In genomic region chr10:120432209-120432608, GRCh38 we compare ENCODE assay signal across 21 cellular contexts. TPM values are rescaled to one million over a fixed set of nuclear protein-coding genes. Genes with fewer than 3 reads are reported as not detected.
DNase-seq lines count a peak whose midpoint lies in the region; TF ChIP-seq lines count a peak whose summit lies in the region.
"Had no signal": no experiment of that assay in that cellular context is flagged by ENCODE, and none has a peak within 500 bp of the region (broad histone marks: within the 10 kb centered on the region; RNA-seq: fewer than 3 reads in every experiment).

No MANE protein-coding gene starts in this region.

- H3K27ac Mint-ChIP-seq in endodermal cell = no peak overlapping the region
- H3K27ac Mint-ChIP-seq: CD4-positive, CD25-positive, alpha-beta regulatory T cell had no signal

- H3K4me3 ChIP-seq in BE2C (ENCODE audit: low read depth, low read length) (no peak overlapping the region), endodermal cell (ENCODE audit: low read length) (no peak overlapping the region), MM.1S (ENCODE audit: low read length) (no peak overlapping the region)

- no peaks in the 10 kb centered on the region for H3K9me3 Mint-ChIP-seq in endodermal cell

- H3K27me3 ChIP-seq in BE2C (no peaks in the 10 kb centered on the region), endodermal cell (ENCODE audit: control insufficient read depth, insufficient read depth, low read length, poor library complexity, severe bottlenecking) (no peaks in the 10 kb centered on the region), MM.1S (replicated peaks; ENCODE audit: insufficient read depth, low read length) (no peaks in the 10 kb centered on the region)

- DNase-seq in BE2C = peak; percentile 20
- peak; percentile 41 for DNase-seq in EH (ENCODE audit: low read depth)
- peak; percentile 78 for DNase-seq in NCI-H69 (lab: John Stamatoyannopoulos, UW)
- DNase-seq in endodermal cell = no peak
- DNase-seq in GM13977 (ENCODE audit: low spot score) = no peak
- DNase-seq in NCI-H1436 (lab: John Stamatoyannopoulos, UW) = no peak
- DNase-seq in MM.1S = no peak
- no peak for DNase-seq in stimulated activated naive CD4-positive, alpha-beta T cell treated with Interleukin-2 at 50 U/mL for 16 hours (lab: John Stamatoyannopoulos, UW)
- DNase-seq: AML-193; Caco-2; CD4-positive, CD25-positive, alpha-beta regulatory T cell; DMS53; GF-D8; GOT3; IMR-90; Kasumi-1; NCI-H1417 treated with DMSO at 0.1 percent for 48 hours; NCI-H2029; OCI-M1; RPMI8226; T-helper 2 cell had no signal

- no peak overlapping the region for H2AFZ ChIP-seq in MM.1S (ENCODE audit: low read length)

- H3K4me3 Mint-ChIP-seq in endodermal cell = no peak overlapping the region
- H3K4me3 Mint-ChIP-seq: CD4-positive, CD25-positive, alpha-beta regulatory T cell had no signal

- no peaks in the 10 kb centered on the region for H4K20me1 ChIP-seq in MM.1S (ENCODE audit: insufficient read depth, low read length)

- no peaks in the 10 kb centered on the region for H3K36me3 Mint-ChIP-seq in endodermal cell (ENCODE audit: low read depth)

- in situ Hi-C loops in GM13977 (cut with MboI; ENCODE audit: low pct_unique_long_range_greater_than_20kb, low sequenced_read_pairs, unreplicated experiment) = no loop called here

- H3K4me1 ChIP-seq in BE2C (peaks cover 6% of the 10 kb centered on the region), endodermal cell (ENCODE audit: control insufficient read depth, insufficient read depth, low read length) (no peaks in the 10 kb centered on the region), MM.1S (ENCODE audit: low read length) (no peaks in the 10 kb centered on the region)
- H3K4me1 ChIP-seq: Caco-2 had no signal

- H3K9me2 ChIP-seq in MM.1S (replicated peaks; ENCODE audit: insufficient read depth, low read length) = no peaks in the 10 kb centered on the region

- no peak overlapping the region for H3K9ac ChIP-seq in endodermal cell (ENCODE audit: extremely low read depth, low read length, poor library complexity, severe bottlenecking)
- H3K9ac ChIP-seq in MM.1S (ENCODE audit: low read length) = no peak overlapping the region

- no peaks in the 10 kb centered on the region for H3K36me3 ChIP-seq in BE2C
- H3K36me3 ChIP-seq in endodermal cell (ENCODE audit: control insufficient read depth, insufficient read depth, low read length) = no peaks in the 10 kb centered on the region
- no peaks in the 10 kb centered on the region for H3K36me3 ChIP-seq in MM.1S (replicated peaks; ENCODE audit: insufficient read depth, low read length)

- H3K4me1 Mint-ChIP-seq in endodermal cell = peaks cover 7% of the 10 kb centered on the region
- H3K4me1 Mint-ChIP-seq: CD4-positive, CD25-positive, alpha-beta regulatory T cell had no signal

- H3K27ac ChIP-seq in endodermal cell (ENCODE audit: low read depth, low read length) (no peak overlapping the region), MM.1S (ENCODE audit: low read length) (no peak overlapping the region)

- no peaks in the 10 kb centered on the region for H3F3A ChIP-seq in MM.1S (ENCODE audit: insufficient read depth, low read length)

- TF ChIP-seq CTCF in BE2C (IDR thresholded peaks at IDR 0.05; ENCODE audit: low read depth, low read length) (no peak), endodermal cell (conservative IDR thresholded peaks at IDR 0.05) (peak; percentile 17), GM13977 (IDR thresholded peaks at IDR 0.05; ENCODE audit: extremely low read depth, insufficient read depth, missing control alignments) (no peak), MM.1S (IDR thresholded peaks at IDR 0.05; ENCODE audit: low read length) (no peak)

- H3K4me2 ChIP-seq in MM.1S (ENCODE audit: low read depth, low read length) = no peak overlapping the region

- peaks cover 1% of the 10 kb centered on the region for H3K27me3 Mint-ChIP-seq in endodermal cell (ENCODE audit: insufficient read depth)
- H3K27me3 Mint-ChIP-seq: CD4-positive, CD25-positive, alpha-beta regulatory T cell had no signal

- no peaks in the 10 kb centered on the region for H3K79me2 ChIP-seq in MM.1S (ENCODE audit: low read length)

- H3K9me3 ChIP-seq in BE2C = no peaks in the 10 kb centered on the region
- no peaks in the 10 kb centered on the region for H3K9me3 ChIP-seq in endodermal cell (ENCODE audit: control insufficient read depth, low read length)
- H3K9me3 ChIP-seq in MM.1S (replicated peaks; ENCODE audit: insufficient read depth, low read length) = no peaks in the 10 kb centered on the region
- H3K9me3 ChIP-seq: Caco-2 had no signal

- WGBS in endodermal cell (ENCODE audit: insufficient coverage in 1 of 2, insufficient read length in 1 of 2), 2 experiments = 93 to 100% methylated on average over 2 to 3 of the region's 3 CpGs

RNA-seq across cellular contexts. Expression of gene PLPP4, which starts 24.8 kb away (rescaled TPM):
- polyA plus RNA-seq in BE2C (2012; ENCODE audit: insufficient read depth, insufficient read length, low read depth) = 3.8 TPM
- total RNA-seq in endodermal cell = 10 to 100 TPM in 1 of 2 donors, 1 to 10 TPM in 1; 8.7 to 14.4 TPM
- 1.7 TPM for polyA plus RNA-seq in endodermal cell (2013, experiment 1 of 2)
- 2.0 TPM for polyA plus RNA-seq in endodermal cell (2013, experiment 2 of 2)
- total RNA-seq: CD4-positive, CD25-positive, alpha-beta regulatory T cell had no signal
- polyA plus RNA-seq: CD4-positive, CD25-positive, alpha-beta regulatory T cell had no signal

Comparison
In these comparisons a context has a peak if more than half of its experiments do, and no peak if none do; other contexts are left out.
1. DNase-seq: peak in BE2C (single experiment), EH (single experiment) and NCI-H69 (single experiment); none in endodermal cell (single experiment), GM13977 (single experiment), NCI-H1436 (single experiment), MM.1S (single experiment) and stimulated activated naive CD4-positive, alpha-beta T cell treated with Interleukin-2 at 50 U/mL for 16 hours (single experiment).